Comparison of ENCODE assay signal across 8 cellular contexts in the genomic region with DNA sequence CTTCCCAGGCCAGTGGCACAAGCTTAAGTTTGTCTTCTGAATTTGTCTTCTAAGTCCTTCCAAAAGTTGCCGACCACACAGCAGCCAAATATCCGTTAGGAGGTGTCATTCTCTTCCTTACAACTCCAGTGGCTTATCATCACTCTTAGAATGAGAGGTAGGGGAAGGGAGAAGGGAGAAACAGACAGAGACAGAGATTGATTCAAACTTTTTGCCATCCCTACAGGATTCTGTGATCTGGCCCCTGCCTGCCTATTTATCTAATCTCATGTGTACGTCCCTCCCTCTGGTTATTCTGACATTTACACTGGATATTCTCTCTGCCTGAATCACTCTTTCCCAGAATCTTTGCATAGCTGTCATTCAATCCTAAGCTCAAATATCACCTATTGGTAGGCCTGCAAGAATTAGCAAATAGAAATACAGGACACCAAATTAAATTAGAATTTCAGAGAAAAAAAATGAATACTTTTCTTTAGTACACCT. TPM values are rescaled to one million over a fixed set of nuclear protein-coding genes. Genes with fewer than 3 reads are reported as not detected.
A peak's percentile ranks its signal among the peaks of the same experiment; 100 is the strongest.
DNase-seq lines count a peak whose midpoint lies in the region; ATAC-seq and TF ChIP-seq lines count a peak whose summit lies in the region.

No MANE protein-coding gene starts in this region.

- no peak for DNase-seq in Right ventricle myocardium inferior (ENCODE audit: missing footprints)
- no peak for DNase-seq in cardiac septum (ENCODE audit: low spot score)
- no peak for DNase-seq in breast epithelium (ENCODE audit: low spot score in 2 of 2)
- DNase-seq in mesendoderm = no peak
- no peak for DNase-seq in AG08395 (ENCODE audit: low spot score)
- no peak for DNase-seq in activated effector memory CD4-positive, alpha-beta T cell treated with anti-CD3 and anti-CD28 coated beads, Interleukin-2, amount 50 U/mL, for 16 hours

- H3K4me3 ChIP-seq in breast epithelium (peak overlapping the region; percentile 71 to 85 (median 75)), mesendoderm (ENCODE audit: low read length) (no peak overlapping the region)

- H3K23ac ChIP-seq in mesendoderm (ENCODE audit: low read length) = no peak overlapping the region

- H3K4me2 ChIP-seq in mesendoderm (ENCODE audit: low read length) = peak overlapping the region; percentile 55

- no CpG with 5 or more reads among the region's 3 CpGs for WGBS in mesendoderm (ENCODE audit: extremely low coverage, insufficient coverage, low lambda C conversion rate)

- peaks cover 29% of the 10 kb centered on the region for H3K79me2 ChIP-seq in mesendoderm (ENCODE audit: control insufficient read depth, insufficient read depth, low read length)

- H3K36me3 ChIP-seq in breast epithelium (peaks cover 8% of the 10 kb centered on the region), mesendoderm (ENCODE audit: control insufficient read depth, insufficient read depth, low read length) (no peaks in the 10 kb centered on the region)

- H3K18ac ChIP-seq in mesendoderm (ENCODE audit: low read length) = no peak overlapping the region

- no peaks in the 10 kb centered on the region for H3K9me3 ChIP-seq in breast epithelium

- H3K4me1 ChIP-seq in breast epithelium (peaks cover 0 to 21% of the 10 kb centered on the region in 2 donors), mesendoderm (ENCODE audit: control insufficient read depth, low read depth, low read length) (peaks cover 2% of the 10 kb centered on the region)

- no peak overlapping the region for H2BK5ac ChIP-seq in mesendoderm (ENCODE audit: low read length)

- peaks cover 7% of the 10 kb centered on the region for H3K79me1 ChIP-seq in mesendoderm (ENCODE audit: low read length)

- no peak overlapping the region for H3K4ac ChIP-seq in mesendoderm (ENCODE audit: low read depth, low read length)

- H3K27me3 ChIP-seq in breast epithelium = no peaks in the 10 kb centered on the region
- H3K27me3 ChIP-seq in mesendoderm (ENCODE audit: insufficient read depth, low read length, poor library complexity) = no peaks in the 10 kb centered on the region

- H3K9ac ChIP-seq in mesendoderm (ENCODE audit: low read length) = peak overlapping the region; percentile 2

- no peak overlapping the region for H2BK120ac ChIP-seq in mesendoderm (ENCODE audit: low read depth, low read length)

- no peak for TF ChIP-seq CTCF in breast epithelium (IDR thresholded peaks at IDR 0.05)

- H3K56ac ChIP-seq in mesendoderm (ENCODE audit: low read length) = no peak overlapping the region

- no peak overlapping the region for H2BK15ac ChIP-seq in mesendoderm (replicated peaks; ENCODE audit: low read depth)

- H3K27ac ChIP-seq in breast epithelium (peak overlapping the region; percentile 84 to 85), mesendoderm (ENCODE audit: low read depth, low read length) (no peak overlapping the region)

- intact Hi-C loops in Right ventricle myocardium inferior (cut with DNase I) = loop anchor here (1.0 to 10.0 kb wide), 3 partner anchors 44 to 259 kb away; partner anchors contain the start of genes MTF1, SNIP1 and YRDC
- intact Hi-C loops in cardiac septum (cut with DNase I) = loop anchor here (1.0 to 10.0 kb wide), 3 partner anchors 42 to 451 kb away; partner anchors contain the start of genes C1orf122, POU3F1, SNIP1 and YRDC
- intact Hi-C loops in breast epithelium (cut with DNase I; ENCODE audit: low total_unique reads) = no loop called here

- H4K5ac ChIP-seq in mesendoderm (ENCODE audit: low read length) = no peak overlapping the region

- ATAC-seq in Right ventricle myocardium inferior = peak; percentile 8
- no peak for ATAC-seq in GM21526 (IDR thresholded peaks at IDR 0.05; ENCODE audit: low FRiP score, unreplicated experiment)
- no peak for ATAC-seq in HG03432 (IDR thresholded peaks at IDR 0.05; ENCODE audit: unreplicated experiment)

- H4K8ac ChIP-seq in mesendoderm (ENCODE audit: low read depth, low read length) = no peak overlapping the region

- no peak overlapping the region for H2AK5ac ChIP-seq in mesendoderm (ENCODE audit: low read length)

- no peak for TF ChIP-seq POLR2A in breast epithelium (IDR thresholded peaks at IDR 0.05)

RNA-seq across cellular contexts. Expression of gene GNL2, which starts 0.5 kb away (rescaled TPM):
- 22.0 TPM for total RNA-seq in Right ventricle myocardium inferior
- 24.1 TPM for total RNA-seq in cardiac septum
- 10 to 100 TPM; 36.8 to 71.8 (median 63.1) TPM for total RNA-seq in breast epithelium
- 235 TPM for polyA plus RNA-seq in mesendoderm (2013, experiment 1 of 2)
- 230 TPM for polyA plus RNA-seq in mesendoderm (2013, experiment 2 of 2)

RNA-seq across cellular contexts. Expression of gene RSPO1, which starts 38.5 kb away (rescaled TPM):
- total RNA-seq in Right ventricle myocardium inferior = not detected
- not detected for total RNA-seq in cardiac septum
- total RNA-seq in breast epithelium = 10 to 100 TPM in 1 of 3 donors, 1 to 10 TPM in 2; 6.9 to 13.0 (median 8.9) TPM
- 0.04 TPM for polyA plus RNA-seq in mesendoderm (2013, experiment 1 of 2)
- polyA plus RNA-seq in mesendoderm (2013, experiment 2 of 2) = 0.04 TPM

RNA-seq across cellular contexts. Expression of gene DNALI1, which starts 39.5 kb away (rescaled TPM):
- total RNA-seq in Right ventricle myocardium inferior = 6.1 TPM
- 3.0 TPM for total RNA-seq in cardiac septum
- 10 to 100 TPM in 2 of 3 donors, 1 to 10 TPM in 1; 4.6 to 29.4 (median 20.6) TPM for total RNA-seq in breast epithelium
- 8.0 TPM for polyA plus RNA-seq in mesendoderm (2013, experiment 1 of 2)
- polyA plus RNA-seq in mesendoderm (2013, experiment 2 of 2) = 7.9 TPM

RNA-seq across cellular contexts. Expression of gene SNIP1, which starts 42.1 kb away (rescaled TPM):
- total RNA-seq in Right ventricle myocardium inferior (11.8 TPM), cardiac septum (10.5 TPM), breast epithelium (10 to 100 TPM; 11.4 to 22.7 (median 14.7) TPM)
- polyA plus RNA-seq in mesendoderm (2013, experiment 1 of 2) = 5.2 TPM
- 5.1 TPM for polyA plus RNA-seq in mesendoderm (2013, experiment 2 of 2)
